ENCODE assay signal across 25 cellular contexts in genomic region chr5:57034517-57034916, GRCh38.
A peak's percentile ranks its signal among the peaks of the same experiment; 100 is the strongest.
DNase-seq lines count a peak whose midpoint lies in the region; ATAC-seq, FAIRE-seq and TF ChIP-seq lines count a peak whose summit lies in the region.
"Had no signal": no experiment of that assay in that cellular context is flagged by ENCODE, and none has a peak within 500 bp of the region (broad histone marks: within the 10 kb centered on the region; RNA-seq: fewer than 3 reads in every experiment).

No MANE protein-coding gene starts in this region.

- peaks cover 11% of the 10 kb centered on the region for H3K27me3 Mint-ChIP-seq in T-helper 17 cell

- H2AFZ ChIP-seq in HepG2 (ENCODE audit: low read length) = no peak overlapping the region

- no peak for DNase-seq in HepG2 (ENCODE audit: low spot score)
- no peak for DNase-seq in right lobe of liver
- DNase-seq in T-helper 17 cell = no peak
- no peak for DNase-seq in GM13977 (ENCODE audit: low spot score)
- DNase-seq: CD8-positive, alpha-beta memory T cell; DMS79; GOT3; MM.1S; NCI-H1092; NCI-H1436 treated with DMSO at 0.1 percent for 48 hours; NCI-H2029; NCI-H226; NCI-H510A treated with DMSO at 0.1 percent for 48 hours; NCI-H82; Peyer's patch; T-cell had no signal

- H3K4me1 Mint-ChIP-seq in T-helper 17 cell = peaks cover 6% of the 10 kb centered on the region

- no peak for FAIRE-seq in HepG2 (lab: Jason Lieb, UNC)
- FAIRE-seq: A204.1, D721Med, GM12878, K562 had no signal

- no peak overlapping the region for H3K27ac ChIP-seq in HepG2 (ENCODE audit: extremely low read length, insufficient read depth, low read length)
- no peak overlapping the region for H3K27ac ChIP-seq in right lobe of liver
- H3K27ac ChIP-seq in mucosa of rectum (ENCODE audit: low read depth in 2 of 2, low read length in 2 of 2) = peak overlapping the region; percentile 31 to 91
- H3K27ac ChIP-seq: C4-2B had no signal

- POLR2A ChIA-PET in HepG2 (lab: Yijun Ruan, JAX) = no interaction called here

- peaks cover 6% of the 10 kb centered on the region; the same call in 1 of the 2 replicates for H3K4me1 ChIP-seq in HepG2 (ENCODE audit: insufficient read depth, low read length)
- no peaks in the 10 kb centered on the region for H3K4me1 ChIP-seq in right lobe of liver
- H3K4me1 ChIP-seq in mucosa of rectum (ENCODE audit: control insufficient read depth in 2 of 2, insufficient read depth in 2 of 2, low read length in 2 of 2) = peaks cover 16 to 35% of the 10 kb centered on the region in 2 donors

- H3K4me3 ChIP-seq in HepG2 (replicated peaks in 1 of 3; ENCODE audit: insufficient read depth in 1 of 3, low read depth in 2 of 3, low read length in 3 of 3) (no peak overlapping the region), right lobe of liver (no peak overlapping the region), mucosa of rectum (ENCODE audit: low read length in 2 of 2) (no peak overlapping the region)
- H3K4me3 ChIP-seq: GM12878, K562, Peyer's patch had no signal

- 28% methylated on average over 2 of the region's 2 CpGs for WGBS in HepG2 (ENCODE audit: low lambda C conversion rate)
- WGBS in right lobe of liver (ENCODE audit: insufficient coverage, low coverage, low lambda C conversion rate, missing lambda C conversion rate) = 67% methylated on average over 1 of the region's 2 CpGs

- H3K4me2 ChIP-seq in HepG2 (ENCODE audit: low read depth, low read length) = no peak overlapping the region

- no peaks in the 10 kb centered on the region for H3K79me2 ChIP-seq in HepG2 (ENCODE audit: insufficient read depth, low read length)

- intact Hi-C loops in HepG2 (cut with micrococcal nuclease; ENCODE audit: unreplicated experiment) (no loop called here), right lobe of liver (cut with DNase I) (no loop called here)

- no peak for ATAC-seq in HepG2
- no peak for ATAC-seq in right lobe of liver
- ATAC-seq in T-helper 17 cell = no peak
- ATAC-seq in GM21515 (IDR thresholded peaks at IDR 0.05; ENCODE audit: unreplicated experiment) = no peak
- no peak for ATAC-seq in HG03457 (IDR thresholded peaks at IDR 0.05; ENCODE audit: unreplicated experiment)
- ATAC-seq: GM12878, K562, SK-N-SH treated with all-trans-retinoic acid at 6 μM for 48 hours, T-cell had no signal

- H3K9ac ChIP-seq in HepG2 (ENCODE audit: insufficient read depth, low read depth, low read length) (no peak overlapping the region), mucosa of rectum (ENCODE audit: low read depth in 1 of 2, low read length in 2 of 2) (no peak overlapping the region)

- CTCF ChIA-PET in HepG2 (lab: Yijun Ruan, JAX; ENCODE audit: low intra/inter-chr PET ratio, low total read pairs) = no interaction called here

- H3K9me3 ChIP-seq in HepG2 (ENCODE audit: low read length) (no peaks in the 10 kb centered on the region), right lobe of liver (no peaks in the 10 kb centered on the region), T-helper 17 cell (ENCODE audit: control insufficient read depth, low read length, poor library complexity, severe bottlenecking) (no peaks in the 10 kb centered on the region), mucosa of rectum (ENCODE audit: control insufficient read depth in 2 of 2, low read length in 2 of 2) (no peaks in the 10 kb centered on the region)
- H3K9me3 ChIP-seq: Peyer's patch had no signal

- H3K4me3 Mint-ChIP-seq in T-helper 17 cell = no peak overlapping the region
- H3K4me3 Mint-ChIP-seq: CD8-positive, alpha-beta memory T cell; T-cell had no signal

- no peak for TF ChIP-seq RAD21 in HepG2 (CRISPR knock-in tag; IDR thresholded peaks at IDR 0.05)

- TF ChIP-seq POLR2A in HepG2 (IDR thresholded peaks at IDR 0.05; ENCODE audit: insufficient read depth in 1 of 2, low read depth in 2 of 2, low read length in 2 of 2) = no peak
- no peak for TF ChIP-seq POLR2A in right lobe of liver (IDR thresholded peaks at IDR 0.05)

- H3K27ac Mint-ChIP-seq in T-helper 17 cell = peak overlapping the region; percentile 19
- H3K27ac Mint-ChIP-seq: CD8-positive, alpha-beta memory T cell; T-cell had no signal

- H3K27me3 ChIP-seq in HepG2 (ENCODE audit: control insufficient read depth in 1 of 2, insufficient read depth in 2 of 2, low read length in 2 of 2) = no peaks in the 10 kb centered on the region
- no peaks in the 10 kb centered on the region for H3K27me3 ChIP-seq in right lobe of liver
- peaks cover 0 to 2% of the 10 kb centered on the region in 2 donors for H3K27me3 ChIP-seq in mucosa of rectum (ENCODE audit: control insufficient read depth in 2 of 2, insufficient read depth in 2 of 2, low read length in 2 of 2)
- H3K27me3 ChIP-seq: Peyer's patch had no signal

- TF ChIP-seq EP300 in HepG2 (IDR thresholded peaks at IDR 0.05; ENCODE audit: low read depth in 2 of 2, low read length in 2 of 2) = no peak
- no peak for TF ChIP-seq EP300 in HepG2 (CRISPR knock-in tag; IDR thresholded peaks at IDR 0.05; ENCODE audit: borderline replicate concordance)

- BruUV-seq in HepG2 (replicated peaks; lab: Mats Ljungman, UMichigan) = no TSS peak

- no peak for TF ChIP-seq CTCF in HepG2 (CRISPR knock-in tag; IDR thresholded peaks at IDR 0.05)
- TF ChIP-seq CTCF in right lobe of liver (IDR thresholded peaks at IDR 0.05) = no peak
- TF ChIP-seq CTCF in GM13977 (IDR thresholded peaks at IDR 0.05; ENCODE audit: extremely low read depth, insufficient read depth, missing control alignments) = no peak

- H4K20me1 ChIP-seq in HepG2 (ENCODE audit: insufficient read depth, low read length) = no peaks in the 10 kb centered on the region; the same call in 1 of the 2 replicates

- in situ Hi-C loops in HepG2 (cut with HindIII; ENCODE audit: extremely low pct_ligation_motif_present, low pct_unique_long_range_greater_than_20kb) = no loop called here
- in situ Hi-C loops in GM13977 (cut with MboI; ENCODE audit: low pct_unique_long_range_greater_than_20kb, low sequenced_read_pairs, unreplicated experiment) = no loop called here

- H3K36me3 ChIP-seq in HepG2 (replicated peaks in 1 of 2; ENCODE audit: control insufficient read depth in 1 of 2, insufficient read depth in 2 of 2, low read length in 2 of 2) (no peaks in the 10 kb centered on the region), right lobe of liver (no peaks in the 10 kb centered on the region), mucosa of rectum (ENCODE audit: control insufficient read depth in 2 of 2, insufficient read depth in 2 of 2, low read length in 2 of 2) (no peaks in the 10 kb centered on the region)
- H3K36me3 ChIP-seq: Peyer's patch had no signal

- peaks cover 5% of the 10 kb centered on the region for H3K36me3 Mint-ChIP-seq in T-helper 17 cell (ENCODE audit: low read depth)

TF ChIP-seq in HepG2, 621 proteins besides CTCF, POLR2A, EP300 and RAD21:
- TF ChIP-seq ZNF382 (CRISPR knock-in tag; IDR thresholded peaks at IDR 0.05; ENCODE audit: borderline replicate concordance) (no peak), ZNF331 (CRISPR knock-in tag; IDR thresholded peaks at IDR 0.05) (peak; percentile 78)

Comparison
In these comparisons a context has a peak if more than half of its experiments do, and no peak if none do; other contexts are left out.
1. H3K27ac ChIP-seq: peak in mucosa of rectum (2 of 2); none in HepG2 (single experiment) and right lobe of liver (0 of 3).